In the genomic region with DNA sequence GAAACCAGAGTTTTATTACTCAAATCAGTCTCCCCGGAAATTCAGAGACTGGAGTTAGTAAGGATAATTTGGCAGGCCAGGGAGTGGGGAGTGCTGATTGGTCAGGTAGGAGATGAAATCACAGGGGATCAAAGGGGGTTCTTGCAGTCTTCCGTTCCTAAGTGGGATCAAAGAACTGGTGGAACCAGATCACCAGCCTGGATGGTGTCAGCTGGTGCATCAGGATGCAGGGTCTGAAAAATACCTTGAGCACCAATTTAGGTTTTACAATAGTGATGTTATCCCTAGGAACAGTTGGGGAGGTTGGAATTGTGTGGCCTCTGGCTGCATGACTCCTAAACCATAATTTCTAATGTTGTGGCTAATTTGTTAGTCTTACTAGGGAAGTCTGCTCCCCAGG, we compare ENCODE assay signal across 13 cellular contexts.
"Had no signal": no experiment of that assay in that cellular context is flagged by ENCODE, and none has a peak within 500 bp of the region (broad histone marks: within the 10 kb centered on the region; RNA-seq: fewer than 3 reads in every experiment).

No MANE protein-coding gene starts in this region.

- H3K27me3 ChIP-seq: cardiac muscle cell, gastroesophageal sphincter, tibial artery had no signal

- H3K27ac ChIP-seq: cardiac muscle cell, gastroesophageal sphincter, tibial artery had no signal

- DNase-seq: activated CD4-positive, alpha-beta T cell treated with anti-CD3 and anti-CD28 coated beads, Interleukin-2, amount 10 ng/mL, durations not matched to agents 24 days and 14 days; activated CD4-positive, CD25-positive, alpha-beta regulatory T cell; activated CD8-positive, alpha-beta memory T cell treated with anti-CD3 and anti-CD28 coated beads for 24 hours; erythroblast; naive B cell; posterior cingulate gyrus; retina; tibial artery had no signal

- H3K36me3 ChIP-seq: cardiac muscle cell, gastroesophageal sphincter, tibial artery had no signal

- ATAC-seq: gastroesophageal sphincter; stimulated activated effector memory CD8-positive, alpha-beta T cell treated with anti-CD3 and anti-CD28 coated beads, Interleukin-12 subunit alpha, Interleukin-12 subunit beta, amount 100 ng/mL, for 72 hours had no signal

- H3K27me3 Mint-ChIP-seq: activated CD4-positive, alpha-beta T cell treated with anti-CD3 and anti-CD28 coated beads, Interleukin-2, amount 10 ng/mL, durations not matched to agents 24 days and 14 days; naive B cell had no signal

- H3K4me3 ChIP-seq: cardiac muscle cell, gastroesophageal sphincter, tibial artery had no signal

- H3K9me3 ChIP-seq: gastroesophageal sphincter, tibial artery had no signal

- H3K36me3 Mint-ChIP-seq: naive B cell; stimulated activated effector memory CD8-positive, alpha-beta T cell treated with anti-CD3 and anti-CD28 coated beads, Interleukin-12 subunit alpha, Interleukin-12 subunit beta, amount 100 ng/mL, for 72 hours had no signal

- FAIRE-seq: islet of Langerhans, urothelium cell line had no signal

- H3K9me3 Mint-ChIP-seq: naive B cell had no signal

- H3K4me3 Mint-ChIP-seq: activated CD4-positive, alpha-beta T cell treated with anti-CD3 and anti-CD28 coated beads, Interleukin-2, amount 10 ng/mL, durations not matched to agents 24 days and 14 days; naive B cell; stimulated activated effector memory CD8-positive, alpha-beta T cell treated with anti-CD3 and anti-CD28 coated beads, Interleukin-12 subunit alpha, Interleukin-12 subunit beta, amount 100 ng/mL, for 72 hours had no signal

- H3K27ac Mint-ChIP-seq: stimulated activated effector memory CD8-positive, alpha-beta T cell treated with anti-CD3 and anti-CD28 coated beads, Interleukin-12 subunit alpha, Interleukin-12 subunit beta, amount 100 ng/mL, for 72 hours had no signal

- H3K4me1 ChIP-seq: gastroesophageal sphincter, tibial artery had no signal
